ENCODE assay signal across 29 cellular contexts in the genomic region with DNA sequence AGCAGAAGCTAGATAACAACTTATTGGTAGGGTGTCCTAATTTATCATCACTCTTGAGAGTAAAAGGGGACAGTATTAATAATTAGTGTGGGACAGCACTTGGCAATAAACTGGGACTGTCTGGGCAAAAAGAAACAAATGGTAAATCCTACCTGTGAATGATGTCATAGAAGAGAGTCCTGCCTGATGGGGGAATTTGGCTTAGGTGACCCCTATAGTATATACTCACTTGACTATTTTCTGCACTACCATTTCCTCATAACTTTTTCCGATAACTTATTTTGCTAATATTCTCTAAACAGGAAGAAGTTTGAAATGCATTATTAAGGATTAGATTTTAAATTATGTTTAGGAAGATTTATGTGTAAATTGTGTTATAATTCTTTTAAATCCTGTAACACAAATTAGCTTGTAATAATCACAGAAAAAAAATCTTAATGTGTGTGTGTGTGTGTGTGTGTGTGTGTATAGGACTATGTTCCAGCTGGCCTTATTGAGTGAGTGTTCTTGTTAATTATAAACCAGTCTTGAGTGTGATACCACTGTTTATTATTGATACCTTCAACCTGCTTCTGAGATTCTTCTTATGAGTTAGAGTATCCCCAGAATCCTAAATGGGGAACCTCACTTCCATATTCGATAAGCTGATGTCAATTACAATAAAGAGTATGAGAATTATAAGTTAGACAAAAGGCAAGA.
"Had no signal": no experiment of that assay in that cellular context is flagged by ENCODE, and none has a peak within 500 bp of the region (broad histone marks: within the 10 kb centered on the region; RNA-seq: fewer than 3 reads in every experiment).

No MANE protein-coding gene starts in this region.

- H3K27me3 ChIP-seq: dorsolateral prefrontal cortex, gastrocnemius medialis, hepatocyte had no signal

- H3K36me3 ChIP-seq: gastrocnemius medialis had no signal

- H3K27ac ChIP-seq: coronary artery, dorsolateral prefrontal cortex, gastrocnemius medialis, hepatocyte had no signal

- FAIRE-seq: keratinocyte had no signal

- DNase-seq: activated CD4-positive, alpha-beta T cell treated with anti-CD3 and anti-CD28 coated beads for 36 hours; activated CD4-positive, alpha-beta T cell treated with anti-CD3 and anti-CD28 coated beads, Interleukin-2, amount 50 U/mL, for 4 hours; activated CD4-positive, CD25-positive, alpha-beta regulatory T cell; activated naive CD4-positive, alpha-beta T cell treated with Interleukin-2 at 50 U/mL for 16 hours; activated T-cell treated with anti-CD3 and anti-CD28 coated beads for 4 hours; activated T-cell treated with anti-CD3 and anti-CD28 coated beads, Interleukin-2, amount 50 U/mL, for 72 hours; anterior cingulate cortex; dorsolateral prefrontal cortex; effector memory CD4-positive, alpha-beta T cell; erythroblast; gastrocnemius medialis; glutamatergic neuron; left colon; mesenchymal stem cell; naive thymus-derived CD8-positive, alpha-beta T cell; nucleus accumbens; posterior cingulate gyrus; stimulated activated CD4-positive, alpha-beta T cell treated with anti-CD3 and anti-CD28 coated beads, Interleukin-1b, Interleukin-23, amount 100 ng/mL, for 48 hours; stimulated activated CD4-positive, alpha-beta T cell treated with anti-CD3 and anti-CD28 coated beads, Interleukin-4, amount 100 ng/mL, for 4 hours; stimulated activated CD8-positive, alpha-beta memory T cell treated with anti-CD3 and anti-CD28 coated beads, Interleukin-4, amount 100 ng/mL, for 48 hours; stimulated activated naive CD8-positive, alpha-beta T cell treated with anti-CD3 and anti-CD28 coated beads, Interleukin-15, amount 100 ng/mL, for 72 hours; substantia nigra; T-cell had no signal

- H3K4me2 ChIP-seq: hepatocyte had no signal

- H3K9me3 ChIP-seq: gastrocnemius medialis had no signal

- ATAC-seq: activated CD4-positive, alpha-beta T cell treated with anti-CD3 and anti-CD28 coated beads for 36 hours; activated T-cell treated with anti-CD3 and anti-CD28 coated beads, Interleukin-2, amount 50 U/mL, for 72 hours; gastrocnemius medialis; left colon; naive thymus-derived CD8-positive, alpha-beta T cell; sciatic nerve; stimulated activated memory B cell treated with anti-CD40 and anti-IgM and Interleukin-4, amounts not matched to agents 10 μg/mL and 1 μg/mL and 100 μg/mL, for 72 hours; stimulated activated naive CD8-positive, alpha-beta T cell treated with anti-CD3 and anti-CD28 coated beads, Interleukin-15, amount 100 ng/mL, for 72 hours; T-cell had no signal

- H3K79me2 ChIP-seq: hepatocyte had no signal

- H2AFZ ChIP-seq: hepatocyte had no signal

- H3K4me3 ChIP-seq: coronary artery, dorsolateral prefrontal cortex, gastrocnemius medialis, hepatocyte, skin epidermis had no signal

- H3K4me1 ChIP-seq: gastrocnemius medialis had no signal
